16 cellular contexts compared by ENCODE assay signal in genomic region chr7:45874408-45875131, GRCh38. TPM values are rescaled to one million over a fixed set of nuclear protein-coding genes. Genes with fewer than 3 reads are reported as not detected.
DNase-seq lines count a peak whose midpoint lies in the region; ATAC-seq and TF ChIP-seq lines count a peak whose summit lies in the region.
"Had no signal": no experiment of that assay in that cellular context is flagged by ENCODE, and none has a peak within 500 bp of the region (broad histone marks: within the 10 kb centered on the region; RNA-seq: fewer than 3 reads in every experiment).

No MANE protein-coding gene starts in this region.

- no peak overlapping the region for H3K27ac Mint-ChIP-seq in CD4-positive, alpha-beta T cell
- H3K27ac Mint-ChIP-seq: activated CD8-positive, alpha-beta memory T cell treated with anti-CD3 and anti-CD28 coated beads, Interleukin-2, amount 10 ng/mL, durations not matched to agents 7 days and 5 days; activated naive CD4-positive, alpha-beta T cell treated with anti-CD3 and anti-CD28 coated beads, Interleukin-2, amount 50 U/mL, for 24 hours had no signal

- intact Hi-C loops in left lung (cut with DNase I) (no loop called here), adrenal gland (cut with DNase I) (no loop called here)
- intact Hi-C loops in CD4-positive, alpha-beta T cell (cut with DNase I, micrococcal nuclease): no loop called here

- 87 to 100% (median 94%) methylated on average over 3 to 8 of the region's 8 CpGs for WGBS in adrenal gland, 4 donors
- WGBS in tibial nerve, 2 donors: 89 to 90% methylated on average over 7 to 8 of the region's 8 CpGs

- TF ChIP-seq EP300 in tibial nerve (IDR thresholded peaks at IDR 0.05): no peak

- no peak overlapping the region for H3K4me3 Mint-ChIP-seq in CD4-positive, alpha-beta T cell
- H3K4me3 Mint-ChIP-seq: activated CD8-positive, alpha-beta memory T cell treated with anti-CD3 and anti-CD28 coated beads, Interleukin-2, amount 10 ng/mL, durations not matched to agents 7 days and 5 days; activated naive CD4-positive, alpha-beta T cell treated with anti-CD3 and anti-CD28 coated beads, Interleukin-2, amount 50 U/mL, for 24 hours had no signal

- TF ChIP-seq POLR2A in adrenal gland (IDR thresholded peaks at IDR 0.05): no peak
- TF ChIP-seq POLR2A in tibial nerve (IDR thresholded peaks at IDR 0.05): no peak

- ATAC-seq in left lung (peak; percentile 31), HG03095 (IDR thresholded peaks at IDR 0.05; ENCODE audit: unreplicated experiment) (no peak)
- ATAC-seq in CD4-positive, alpha-beta T cell (ENCODE audit: poor library complexity): no peak
- ATAC-seq: activated CD8-positive, alpha-beta memory T cell treated with anti-CD3 and anti-CD28 coated beads, Interleukin-2, amount 10 ng/mL, durations not matched to agents 7 days and 5 days; stimulated activated naive CD8-positive, alpha-beta T cell treated with anti-CD3 and anti-CD28 coated beads, Interleukin-15, Interleukin-2, amounts not matched to agents 100 U/mL and 50 U/mL, for 24 hours had no signal

- H3K9me3 Mint-ChIP-seq in CD4-positive, alpha-beta T cell: peaks cover 4% of the 10 kb centered on the region
- H3K9me3 Mint-ChIP-seq: activated naive CD4-positive, alpha-beta T cell treated with anti-CD3 and anti-CD28 coated beads, Interleukin-2, amount 50 U/mL, for 24 hours had no signal

- peak; percentile 73 for DNase-seq in AG10803 (ENCODE audit: low read depth)
- DNase-seq in LHCN-M2 (ENCODE audit: low read depth): peak; percentile 73
- peak; percentile 83 for DNase-seq in brain microvascular endothelial cell
- no peak for DNase-seq in left lung
- no peak for DNase-seq in CD4-positive, alpha-beta T cell
- DNase-seq in adrenal gland: no peak
- no peak for DNase-seq in tibial nerve (ENCODE audit: low spot score in 2 of 2)
- DNase-seq: activated CD8-positive, alpha-beta memory T cell treated with anti-CD3 and anti-CD28 coated beads, Interleukin-2, amount 10 ng/mL, durations not matched to agents 7 days and 5 days; H7; hippocampal formation; mesendoderm; NCI-H2227 treated with DMSO at 0.1 percent for 48 hours; stimulated activated naive CD8-positive, alpha-beta T cell treated with anti-CD3 and anti-CD28 coated beads, Interleukin-15, Interleukin-2, amounts not matched to agents 100 U/mL and 50 U/mL, for 24 hours had no signal

- H3K36me3 Mint-ChIP-seq in CD4-positive, alpha-beta T cell (ENCODE audit: low read depth): no peaks in the 10 kb centered on the region
- H3K36me3 Mint-ChIP-seq: activated CD8-positive, alpha-beta memory T cell treated with anti-CD3 and anti-CD28 coated beads, Interleukin-2, amount 10 ng/mL, durations not matched to agents 7 days and 5 days; activated naive CD4-positive, alpha-beta T cell treated with anti-CD3 and anti-CD28 coated beads, Interleukin-2, amount 50 U/mL, for 24 hours had no signal

- in situ Hi-C loops in brain microvascular endothelial cell (cut with HindIII; ENCODE audit: low pct_ligation_motif_present, low sequenced_read_pairs): no loop called here

- H3K4me1 ChIP-seq in left lung: no peaks in the 10 kb centered on the region
- H3K4me1 ChIP-seq in adrenal gland (replicated peaks in 1 of 2): no peaks in the 10 kb centered on the region
- H3K4me1 ChIP-seq in tibial nerve: no peaks in the 10 kb centered on the region

- H3K27me3 ChIP-seq in brain microvascular endothelial cell (replicated peaks): no peaks in the 10 kb centered on the region
- H3K27me3 ChIP-seq in left lung: no peaks in the 10 kb centered on the region
- no peaks in the 10 kb centered on the region for H3K27me3 ChIP-seq in CD4-positive, alpha-beta T cell (ENCODE audit: control insufficient read depth, insufficient read depth, low read length)
- no peaks in the 10 kb centered on the region for H3K27me3 ChIP-seq in adrenal gland
- no peaks in the 10 kb centered on the region for H3K27me3 ChIP-seq in tibial nerve

- H3K4me1 Mint-ChIP-seq in CD4-positive, alpha-beta T cell (ENCODE audit: low read depth): no peaks in the 10 kb centered on the region
- H3K4me1 Mint-ChIP-seq: activated CD8-positive, alpha-beta memory T cell treated with anti-CD3 and anti-CD28 coated beads, Interleukin-2, amount 10 ng/mL, durations not matched to agents 7 days and 5 days; activated naive CD4-positive, alpha-beta T cell treated with anti-CD3 and anti-CD28 coated beads, Interleukin-2, amount 50 U/mL, for 24 hours had no signal

- CTCF ChIA-PET in CD4-positive, alpha-beta T cell (lab: Charles Lee): no interaction called here

- TF ChIP-seq CTCF in AG10803 (conservative IDR thresholded peaks at IDR 0.05; ENCODE audit: low read length) (no peak), brain microvascular endothelial cell (IDR thresholded peaks at IDR 0.05; ENCODE audit: low read depth, low read length, missing control alignments) (no peak), left lung (IDR thresholded peaks at IDR 0.05) (no peak), adrenal gland (IDR thresholded peaks at IDR 0.05) (no peak), tibial nerve (IDR thresholded peaks at IDR 0.05) (no peak)
- TF ChIP-seq CTCF in CD4-positive, alpha-beta T cell (IDR thresholded peaks at IDR 0.05): no peak

- no peaks in the 10 kb centered on the region for H3K27me3 Mint-ChIP-seq in CD4-positive, alpha-beta T cell
- H3K27me3 Mint-ChIP-seq: activated naive CD4-positive, alpha-beta T cell treated with anti-CD3 and anti-CD28 coated beads, Interleukin-2, amount 50 U/mL, for 24 hours had no signal

- H3K36me3 ChIP-seq in brain microvascular endothelial cell (replicated peaks): no peaks in the 10 kb centered on the region
- no peaks in the 10 kb centered on the region for H3K36me3 ChIP-seq in left lung
- H3K36me3 ChIP-seq in adrenal gland (replicated peaks in 1 of 2): no peaks in the 10 kb centered on the region
- H3K36me3 ChIP-seq in tibial nerve: no peaks in the 10 kb centered on the region

- H3K9me3 ChIP-seq in left lung (peaks cover 0 to 13% of the 10 kb centered on the region in 2 donors), adrenal gland (replicated peaks in 1 of 3) (peaks cover 0 to 10% (median 0%) of the 10 kb centered on the region in 3 donors), tibial nerve (peaks cover 0 to 30% (median 0%) of the 10 kb centered on the region in 4 donors)
- H3K9me3 ChIP-seq in CD4-positive, alpha-beta T cell (ENCODE audit: control insufficient read depth, low read length): peaks cover 12% of the 10 kb centered on the region

- H3K27ac ChIP-seq in brain microvascular endothelial cell (peak overlapping the region; percentile 71), left lung (no peak overlapping the region), adrenal gland (peak overlapping the region in 1 of 5 donors; percentile 22), tibial nerve (no peak overlapping the region)
- no peak overlapping the region for H3K27ac ChIP-seq in CD4-positive, alpha-beta T cell (ENCODE audit: low read depth, low read length)

- POLR2A ChIA-PET in CD4-positive, alpha-beta T cell (lab: Charles Lee): no interaction called here

- H3K4me3 ChIP-seq in AG10803 (ENCODE audit: low read length) (no peak overlapping the region), brain microvascular endothelial cell (ENCODE audit: low read depth, low read length) (no peak overlapping the region), left lung (no peak overlapping the region), adrenal gland (no peak overlapping the region), tibial nerve (no peak overlapping the region)

RNA-seq across cellular contexts. Expression of gene CCDC201, which starts 1.7 kb away (rescaled TPM):
- total RNA-seq in LHCN-M2 (2014; rRNA removed): not detected in 2 replicates
- polyA plus RNA-seq in LHCN-M2 (2012): not detected
- not detected for total RNA-seq in left lung
- not detected for total RNA-seq in CD4-positive, alpha-beta T cell
- not detected for total RNA-seq in adrenal gland
- polyA plus RNA-seq in adrenal gland: not detected
- total RNA-seq in tibial nerve: not detected
- total RNA-seq: activated CD8-positive, alpha-beta memory T cell treated with anti-CD3 and anti-CD28 coated beads, Interleukin-2, amount 10 ng/mL, durations not matched to agents 7 days and 5 days; H7; posterior vena cava had no signal

RNA-seq across cellular contexts. Expression of gene IGFBP1, which starts 13.7 kb away (rescaled TPM):
- total RNA-seq in LHCN-M2 (2014; rRNA removed): 0.23 and 1.2 TPM in 2 replicates
- 0.61 TPM for polyA plus RNA-seq in LHCN-M2 (2012)
- not detected for total RNA-seq in left lung
- total RNA-seq in CD4-positive, alpha-beta T cell: not detected
- under 1 TPM in 4 of 8 donors, not detected in 4; 0.15 to 0.36 (median 0.27) TPM for total RNA-seq in adrenal gland
- polyA plus RNA-seq in adrenal gland: under 1 TPM in 1 of 3 donors, not detected in 2; 0.24 TPM
- total RNA-seq in tibial nerve: not detected
- total RNA-seq: activated CD8-positive, alpha-beta memory T cell treated with anti-CD3 and anti-CD28 coated beads, Interleukin-2, amount 10 ng/mL, durations not matched to agents 7 days and 5 days; H7; posterior vena cava had no signal

RNA-seq across cellular contexts. Expression of gene IGFBP3, which starts 46.5 kb away (rescaled TPM):
- total RNA-seq in LHCN-M2 (2014; rRNA removed) (14.0 and 31.9 TPM in 2 replicates), left lung (10 to 100 TPM; 33.8 to 35.9 TPM), adrenal gland (10 to 100 TPM in 6 of 8 donors, 1 to 10 TPM in 2; 5.5 to 32.5 (median 17.6) TPM), tibial nerve (100 to 1,000 TPM; 145 to 377 (median 257) TPM)
- polyA plus RNA-seq in LHCN-M2 (2012): 150 TPM
- total RNA-seq in CD4-positive, alpha-beta T cell: 1 to 10 TPM; 8.0 to 10.0 TPM
- polyA plus RNA-seq in adrenal gland: 10 to 100 TPM in 2 of 3 donors, 1 to 10 TPM in 1; 5.4 to 53.1 (median 16.2) TPM

Comparison
In these comparisons a context has a peak if more than half of its experiments do, and no peak if none do; other contexts are left out.
1. DNase-seq: peak in AG10803 (single experiment), LHCN-M2 (single experiment) and brain microvascular endothelial cell (single experiment); none in left lung (0 of 2), CD4-positive, alpha-beta T cell (0 of 10), adrenal gland (0 of 7) and tibial nerve (0 of 2).